Comparison of ENCODE assay signal across 16 cellular contexts in the genomic region with DNA sequence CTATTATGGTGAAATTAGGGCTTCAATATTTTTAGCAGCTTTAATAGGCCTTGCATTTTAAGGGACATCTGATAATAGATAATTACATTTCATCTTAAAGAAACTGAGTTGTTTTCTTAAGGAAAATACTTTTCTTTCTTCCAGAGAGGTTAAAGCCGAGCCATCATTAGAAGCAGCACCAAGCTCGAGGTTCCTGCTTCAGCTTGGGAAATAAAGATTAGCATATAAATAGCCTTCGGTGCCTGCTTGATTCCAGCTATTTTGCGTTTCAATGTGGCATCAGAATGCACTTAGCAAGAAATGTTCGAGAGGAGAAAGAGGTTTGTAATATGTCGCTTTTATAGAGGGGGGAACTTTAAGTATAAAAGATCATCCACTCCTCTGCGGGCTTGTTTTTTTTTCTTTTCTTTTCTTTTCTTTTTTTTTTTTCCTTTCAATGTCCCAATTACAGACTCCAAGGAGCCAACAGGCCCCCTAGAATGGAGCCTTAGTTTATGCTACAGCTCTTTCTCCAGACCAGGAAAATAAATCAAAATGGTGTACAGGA.
DNase-seq lines count a peak whose midpoint lies in the region; ATAC-seq and TF ChIP-seq lines count a peak whose summit lies in the region.
"Had no signal": no experiment of that assay in that cellular context is flagged by ENCODE, and none has a peak within 500 bp of the region (broad histone marks: within the 10 kb centered on the region; RNA-seq: fewer than 3 reads in every experiment).

No MANE protein-coding gene starts in this region.

- no peak overlapping the region for H4K91ac ChIP-seq in mesenchymal stem cell (ENCODE audit: low read length)

- H3K14ac ChIP-seq in mesenchymal stem cell (ENCODE audit: low read length in 2 of 2), result no peak overlapping the region

- H2BK5ac ChIP-seq in mesenchymal stem cell (ENCODE audit: low read depth, low read length, poor library complexity, severe bottlenecking), result no peak overlapping the region

- no peak overlapping the region for H3K9ac ChIP-seq in mesenchymal stem cell (ENCODE audit: low read length)

- no peak overlapping the region for H2BK15ac ChIP-seq in mesenchymal stem cell (ENCODE audit: low read depth, poor library complexity, severe bottlenecking)

- H3K4me1 ChIP-seq in mesenchymal stem cell (ENCODE audit: control insufficient read depth, insufficient read depth, low read depth, low read length), result no peaks in the 10 kb centered on the region

- no peaks in the 10 kb centered on the region for H3K9me3 ChIP-seq in mesenchymal stem cell (ENCODE audit: control insufficient read depth, low read length)
- H3K9me3 ChIP-seq: heart right ventricle had no signal

- no peak for TF ChIP-seq CTCF in chondrocyte (IDR thresholded peaks at IDR 0.05)

- no peak overlapping the region for H3K4me3 ChIP-seq in H7 (ENCODE audit: insufficient read depth, low read depth, low read length)
- no peak overlapping the region for H3K4me3 ChIP-seq in mesenchymal stem cell (ENCODE audit: insufficient read depth in 1 of 2, low read depth in 1 of 2, low read length in 2 of 2)

- H3K79me1 ChIP-seq in mesenchymal stem cell (replicated peaks; ENCODE audit: low read length, poor library complexity, severe bottlenecking), result no peaks in the 10 kb centered on the region

- H3K27me3 Mint-ChIP-seq in chondrocyte (ENCODE audit: low read depth), result peaks cover 4% of the 10 kb centered on the region

- no peaks in the 10 kb centered on the region for H3K9me3 Mint-ChIP-seq in chondrocyte (ENCODE audit: low read depth)
- H3K9me3 Mint-ChIP-seq: stimulated activated memory B cell treated with anti-CD40 and anti-IgM and Interleukin-4, amounts not matched to agents 10 μg/mL and 1 μg/mL and 100 μg/mL, for 72 hours had no signal

- peaks cover 23% of the 10 kb centered on the region for H3K4me1 Mint-ChIP-seq in chondrocyte (ENCODE audit: low read depth)
- H3K4me1 Mint-ChIP-seq: stimulated activated memory B cell treated with anti-CD40 and anti-IgM and Interleukin-4, amounts not matched to agents 10 μg/mL and 1 μg/mL and 100 μg/mL, for 72 hours had no signal

- H3K4me2 ChIP-seq in mesenchymal stem cell (ENCODE audit: low read length, poor library complexity, severe bottlenecking), result no peak overlapping the region

- H3K23ac ChIP-seq in mesenchymal stem cell (ENCODE audit: low read length in 2 of 2), result no peak overlapping the region

- H3K27me3 ChIP-seq in H7 (ENCODE audit: control insufficient read depth, insufficient read depth, low read length) (peaks cover 8% of the 10 kb centered on the region; the same call in 1 of the 2 replicates), mesenchymal stem cell (ENCODE audit: control insufficient read depth in 1 of 2, insufficient read depth in 1 of 2, low read length in 2 of 2) (peaks cover 34 to 35% of the 10 kb centered on the region in 2 experiments)

- H2BK120ac ChIP-seq in mesenchymal stem cell (ENCODE audit: low read depth, low read length), result no peak overlapping the region

- ATAC-seq in GM21390 (IDR thresholded peaks at IDR 0.05; ENCODE audit: unreplicated experiment), result no peak
- ATAC-seq: stimulated activated memory B cell treated with anti-CD40 and anti-IgM and Interleukin-4, amounts not matched to agents 10 μg/mL and 1 μg/mL and 100 μg/mL, for 72 hours had no signal

- H3K4me3 Mint-ChIP-seq in chondrocyte (ENCODE audit: unreplicated experiment), result peak overlapping the region; percentile 14
- H3K4me3 Mint-ChIP-seq: stimulated activated memory B cell treated with anti-CD40 and anti-IgM and Interleukin-4, amounts not matched to agents 10 μg/mL and 1 μg/mL and 100 μg/mL, for 72 hours had no signal

- H3K27ac ChIP-seq in mesenchymal stem cell (ENCODE audit: low read length, poor library complexity, severe bottlenecking), result no peak overlapping the region
- H3K27ac ChIP-seq: epithelial cell of prostate had no signal

- peaks cover 1% of the 10 kb centered on the region for H3K36me3 Mint-ChIP-seq in chondrocyte (ENCODE audit: low read depth)
- H3K36me3 Mint-ChIP-seq: stimulated activated memory B cell treated with anti-CD40 and anti-IgM and Interleukin-4, amounts not matched to agents 10 μg/mL and 1 μg/mL and 100 μg/mL, for 72 hours had no signal

- H3K27ac Mint-ChIP-seq in chondrocyte (ENCODE audit: unreplicated experiment), result peak overlapping the region; percentile 92
- H3K27ac Mint-ChIP-seq: stimulated activated memory B cell treated with anti-CD40 and anti-IgM and Interleukin-4, amounts not matched to agents 10 μg/mL and 1 μg/mL and 100 μg/mL, for 72 hours had no signal

- H3K4ac ChIP-seq in mesenchymal stem cell (ENCODE audit: low read depth in 1 of 2, low read length in 2 of 2), result no peak overlapping the region

- 9% methylated on average over 4 of the region's 7 CpGs for WGBS in mesenchymal stem cell

- no peak overlapping the region for H2BK12ac ChIP-seq in mesenchymal stem cell (ENCODE audit: low read length in 2 of 2)

- no peak overlapping the region for H2AFZ ChIP-seq in mesenchymal stem cell (ENCODE audit: low read depth, low read length)

- H3K36me3 ChIP-seq in H7 (replicated peaks; ENCODE audit: control insufficient read depth, insufficient read depth, low read length) (no peaks in the 10 kb centered on the region), mesenchymal stem cell (ENCODE audit: control insufficient read depth in 1 of 2, insufficient read depth in 2 of 2, low read depth in 1 of 2, low read length in 2 of 2) (no peaks in the 10 kb centered on the region)
- H3K36me3 ChIP-seq: heart right ventricle had no signal

- no peak overlapping the region for H3K18ac ChIP-seq in mesenchymal stem cell (ENCODE audit: low read depth in 1 of 2, low read length in 2 of 2)

- no peak overlapping the region for H4K8ac ChIP-seq in mesenchymal stem cell (ENCODE audit: low read length)

- H2AK5ac ChIP-seq in mesenchymal stem cell (ENCODE audit: low read length, severe bottlenecking), result no peak overlapping the region

- peak; percentile 58 for DNase-seq in H7
- no peak for DNase-seq in chondrocyte (ENCODE audit: low spot score)
- DNase-seq in iPS-NIHi7 (ENCODE audit: extremely low spot score), result peak; percentile 34
- DNase-seq in retina, result peak; percentile 41
- no peak for DNase-seq in SHP77 treated with DMSO at 0.1 percent for 48 hours (lab: John Stamatoyannopoulos, UW)
- DNase-seq in NCI-H2171 (lab: John Stamatoyannopoulos, UW), result no peak
- DNase-seq in mesenchymal stem cell, result no peak
- DNase-seq: activated CD4-positive, alpha-beta T cell treated with anti-CD3 and anti-CD28 coated beads, Interleukin-2, amount 50 U/mL, for 4 hours; activated T-cell treated with anti-CD3 and anti-CD28 coated beads, Interleukin-2, amount 50 U/mL, for 48 hours; central memory CD4-positive, alpha-beta T cell; NCI-H1436 treated with DMSO at 0.1 percent for 48 hours; SIG-M5 had no signal

Comparison
In these comparisons a context has a peak if more than half of its experiments do, and no peak if none do; other contexts are left out.
1. DNase-seq: peak in H7 (single experiment), iPS-NIHi7 (single experiment) and retina (single experiment); none in chondrocyte (single experiment), SHP77 treated with DMSO at 0.1 percent for 48 hours (single experiment), NCI-H2171 (single experiment) and mesenchymal stem cell (single experiment).